8 cellular contexts compared by ENCODE assay signal in the genomic region with DNA sequence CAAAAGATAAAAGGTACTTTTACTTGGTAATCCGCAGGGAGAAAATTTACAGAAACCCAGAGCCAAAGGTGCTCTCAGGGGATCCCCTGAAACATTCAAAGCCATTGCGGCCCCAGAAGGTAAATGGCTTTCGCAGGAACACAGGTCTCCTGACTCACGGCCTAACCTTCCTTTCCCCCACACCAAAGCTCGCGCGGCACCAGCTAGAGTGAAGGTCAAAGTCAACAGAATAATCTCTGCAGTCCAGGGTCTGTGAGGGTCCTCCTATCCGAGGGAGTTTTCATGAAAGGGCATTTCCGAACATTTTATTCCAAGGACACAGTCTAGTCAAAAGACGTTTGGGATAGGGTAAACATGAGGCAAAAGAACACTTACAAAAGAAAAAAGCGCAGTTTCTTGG. TPM values are rescaled to one million over a fixed set of nuclear protein-coding genes. Genes with fewer than 3 reads are reported as not detected.
DNase-seq lines count a peak whose midpoint lies in the region; ATAC-seq and TF ChIP-seq lines count a peak whose summit lies in the region.

No MANE protein-coding gene starts in this region.

- no peak for ATAC-seq in HG03354 (IDR thresholded peaks at IDR 0.05; ENCODE audit: poor library complexity, severe bottlenecking, unreplicated experiment)

- CTCF ChIA-PET in BJ (lab: Yijun Ruan, JAX), result interaction anchor here (0.6 to 2.3 kb wide), 25 partner anchors 8 to 626 kb away, joined by 3 to 20 read pairs (median 4); a partner anchor contains a TSS

- no peaks in the 10 kb centered on the region for H3K9me3 Mint-ChIP-seq in neural crest cell

- no peaks in the 10 kb centered on the region for H3K27me3 ChIP-seq in BJ (ENCODE audit: control insufficient read depth, insufficient read depth, low read length)

- peaks cover under 1% of the 10 kb centered on the region for H3K36me3 Mint-ChIP-seq in neural crest cell (ENCODE audit: low read depth)

- H3K4me3 Mint-ChIP-seq in neural crest cell, result peak overlapping the region; percentile 66

- TF ChIP-seq CTCF in BJ (IDR thresholded peaks at IDR 0.05; ENCODE audit: insufficient read depth, low read depth, low read length), result no peak
- no peak for TF ChIP-seq CTCF in neural crest cell (conservative IDR thresholded peaks at IDR 0.05)

- H3K4me1 Mint-ChIP-seq in neural crest cell, result peaks cover 8% of the 10 kb centered on the region

- DNase-seq in BJ (ENCODE audit: low read depth) (no peak), NCI-H2227 treated with DMSO at 0.1 percent for 48 hours (lab: John Stamatoyannopoulos, UW) (peak; percentile 3), epithelial cell of prostate (ENCODE audit: low read depth, low spot score) (no peak), neural crest cell (ENCODE audit: low read depth, low spot score) (no peak), COR-L47 (lab: John Stamatoyannopoulos, UW) (no peak), NCI-H446 treated with DMSO at 0.1 percent for 48 hours (lab: John Stamatoyannopoulos, UW) (no peak), DMS 273 treated with DMSO at 0.1 percent for 48 hours (lab: John Stamatoyannopoulos, UW) (no peak)

- peak overlapping the region; percentile 76 for H3K4me3 ChIP-seq in BJ (ENCODE audit: low read depth, low read length)

- H3K27ac ChIP-seq in epithelial cell of prostate, result peak overlapping the region; percentile 42

- peaks cover 27% of the 10 kb centered on the region for H3K27me3 Mint-ChIP-seq in neural crest cell (ENCODE audit: low read depth)

- no peak overlapping the region for H3K27ac Mint-ChIP-seq in neural crest cell (ENCODE audit: unreplicated experiment)

- no peaks in the 10 kb centered on the region for H3K36me3 ChIP-seq in BJ (ENCODE audit: control insufficient read depth, insufficient read depth, low read length)

- POLR2A ChIA-PET in BJ (lab: Charles Lee), result interaction anchor here (0.6 kb wide), 1 partner anchor 61 kb away, joined by 3 read pairs; no protein-coding TSS in a partner anchor

RNA-seq across cellular contexts. Expression of a gene that starts 0.6 kb away (rescaled TPM):
- 2.1 and 5.1 TPM in 2 replicates for polyA plus RNA-seq in BJ (2011; rRNA removed)
- polyA minus RNA-seq in BJ (2011; rRNA and poly(A)+ RNA removed), result 2.9 and 3.1 TPM in 2 replicates
- total RNA-seq in neural crest cell, result 1.1 and 1.6 TPM in 2 replicates

RNA-seq across cellular contexts. Expression of a gene that starts 34.0 kb away (rescaled TPM):
- polyA plus RNA-seq in BJ (2011; rRNA removed), result 0.90 and 2.3 TPM in 2 replicates
- 0.57 and 2.6 TPM in 2 replicates for polyA minus RNA-seq in BJ (2011; rRNA and poly(A)+ RNA removed)
- total RNA-seq in neural crest cell, result 2.5 TPM in 2 replicates

RNA-seq across cellular contexts. Expression of a gene that starts 56.7 kb away (rescaled TPM):
- 2.7 and 6.9 TPM in 2 replicates for polyA plus RNA-seq in BJ (2011; rRNA removed)
- 0.67 and 1.2 TPM in 2 replicates for polyA minus RNA-seq in BJ (2011; rRNA and poly(A)+ RNA removed)
- 2.4 and 3.3 TPM in 2 replicates for total RNA-seq in neural crest cell
